Comparison of ENCODE assay signal across 22 cellular contexts in the genomic region with DNA sequence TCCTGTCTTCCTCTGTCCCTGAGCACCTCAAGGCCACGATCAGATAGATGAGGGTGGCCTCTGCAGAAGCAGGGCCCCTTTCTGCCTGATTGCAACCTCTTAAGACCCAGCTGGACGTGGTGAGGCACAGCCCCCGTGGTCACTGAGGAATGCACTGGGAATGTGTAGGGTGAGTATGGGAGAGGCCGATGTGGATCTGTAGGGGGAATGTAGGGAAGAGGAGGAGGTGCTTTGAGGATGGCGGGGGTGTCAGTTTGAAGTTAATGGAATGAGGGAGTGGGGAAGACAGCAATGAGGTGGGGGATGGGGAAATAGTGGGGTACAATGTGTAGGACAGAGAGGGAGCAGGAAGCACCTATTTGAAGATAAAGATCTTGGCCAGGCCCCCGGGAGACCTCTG. TPM values are rescaled to one million over a fixed set of nuclear protein-coding genes. Genes with fewer than 3 reads are reported as not detected.
DNase-seq lines count a peak whose midpoint lies in the region; ATAC-seq, FAIRE-seq and TF ChIP-seq lines count a peak whose summit lies in the region.
"Had no signal": no experiment of that assay in that cellular context is flagged by ENCODE, and none has a peak within 500 bp of the region (broad histone marks: within the 10 kb centered on the region; RNA-seq: fewer than 3 reads in every experiment).

No MANE protein-coding gene starts in this region.

- H3K9me3 ChIP-seq in HEK293 (ENCODE audit: control insufficient read depth, insufficient read depth, low read depth, low read length) = no peaks in the 10 kb centered on the region

- in situ Hi-C loops in G401 (cut with HindIII; ENCODE audit: low sequenced_read_pairs) = no loop called here

- H3K4me3 ChIP-seq in HEK293 (ENCODE audit: low read depth, low read length) (no peak overlapping the region), bronchial epithelial cell (ENCODE audit: low read depth, low read length) (no peak overlapping the region)

- no peaks in the 10 kb centered on the region for H3K4me1 ChIP-seq in HEK293 (ENCODE audit: control insufficient read depth, insufficient read depth, low read length)

- no peak overlapping the region for H3K27ac ChIP-seq in HEK293 (ENCODE audit: extremely low read depth, low read depth, low read length)

- peak; percentile 50 for FAIRE-seq in bronchial epithelial cell (lab: Jason Lieb, UNC)
- FAIRE-seq: GM12891, GM18507 had no signal

- H3K36me3 ChIP-seq in HEK293 (ENCODE audit: control insufficient read depth in 2 of 2, insufficient read depth in 1 of 2, low read length in 2 of 2) (no peaks in the 10 kb centered on the region), bronchial epithelial cell (ENCODE audit: control insufficient read depth, insufficient read depth, low read length) (no peaks in the 10 kb centered on the region)

- CTCF ChIA-PET in HEK293 (lab: Yijun Ruan, JAX) = interaction anchor here (0.5 kb wide), 1 partner anchor 25 kb away, joined by 3 read pairs; no protein-coding TSS in a partner anchor

- no peak for ATAC-seq in HG03095 (IDR thresholded peaks at IDR 0.05; ENCODE audit: unreplicated experiment)

- no peaks in the 10 kb centered on the region for H3K27me3 ChIP-seq in bronchial epithelial cell (ENCODE audit: control insufficient read depth, insufficient read depth, low read length)

- POLR2A ChIA-PET in HEK293 (lab: Yijun Ruan, JAX) = no interaction called here

- TF ChIP-seq CTCF in HEK293 (tag by site-specific recombination; IDR thresholded peaks at IDR 0.05) (no peak), bronchial epithelial cell (IDR thresholded peaks at IDR 0.05; ENCODE audit: insufficient read depth, low read length, severe bottlenecking) (no peak)

- no peak for DNase-seq in bronchial epithelial cell (ENCODE audit: low read depth)
- peak; percentile 67 for DNase-seq in islet precursor cell
- no peak for DNase-seq in NCI-H524 (lab: John Stamatoyannopoulos, UW)
- DNase-seq in hepatic stellate cell (ENCODE audit: low spot score) = no peak
- DNase-seq in G401 (ENCODE audit: low spot score) = no peak
- DNase-seq: C1 segment of cervical spinal cord; Calu3; CD4-positive, alpha-beta memory T cell; COR-L47; DMS53; DMS79 treated with DMSO at 0.1 percent for 48 hours; GDM1; GOT3; H7; HCEC 1CT had no signal

TF ChIP-seq in HEK293, 187 proteins besides CTCF, POLR2A, EP300 and RAD21:
- TF ChIP-seq ZFHX2 (tag by site-specific recombination; conservative IDR thresholded peaks at IDR 0.05) (0 out of 2 replicates have a peak, but pooled peaks have one; percentile 20), EGR2 (tag by site-specific recombination; IDR thresholded peaks at IDR 0.05; ENCODE audit: low read depth) (peak; percentile 18; the same call in 1 of the 2 replicates), ZNF645 (tag by site-specific recombination; IDR thresholded peaks at IDR 0.05) (no peak), ZNF175 (tag by site-specific recombination; IDR thresholded peaks at IDR 0.05) (no peak), ZNF785 (tag by site-specific recombination; IDR thresholded peaks at IDR 0.05) (no peak), ZNF341 (tag by site-specific recombination; IDR thresholded peaks at IDR 0.05; ENCODE audit: low read depth) (no peak)
- TF ChIP-seq, protein P1, sequence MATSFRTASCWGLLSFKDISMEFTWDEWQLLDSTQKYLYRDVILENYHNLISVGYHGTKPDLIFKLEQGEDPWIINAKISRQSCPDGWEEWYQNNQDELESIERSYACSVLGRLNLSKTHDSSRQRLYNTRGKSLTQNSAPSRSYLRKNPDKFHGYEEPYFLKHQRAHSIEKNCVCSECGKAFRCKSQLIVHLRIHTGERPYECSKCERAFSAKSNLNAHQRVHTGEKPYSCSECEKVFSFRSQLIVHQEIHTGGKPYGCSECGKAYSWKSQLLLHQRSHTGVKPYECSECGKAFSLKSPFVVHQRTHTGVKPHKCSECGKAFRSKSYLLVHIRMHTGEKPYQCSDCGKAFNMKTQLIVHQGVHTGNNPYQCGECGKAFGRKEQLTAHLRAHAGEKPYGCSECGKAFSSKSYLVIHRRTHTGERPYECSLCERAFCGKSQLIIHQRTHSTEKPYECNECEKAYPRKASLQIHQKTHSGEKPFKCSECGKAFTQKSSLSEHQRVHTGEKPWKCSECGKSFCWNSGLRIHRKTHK (tag by site-specific recombination; IDR thresholded peaks at IDR 0.05) = no peak

RNA-seq across cellular contexts. Expression of gene IQCF5, which starts 0.8 kb away (rescaled TPM):
- total RNA-seq in bronchial epithelial cell = 0.53 TPM in 1 of 2 replicates, not detected in the other
- total RNA-seq in G401 (2014; rRNA removed; shearing (Covaris generic)) = not detected in 2 replicates
- total RNA-seq: A172; A673; Calu3; CD4-positive, alpha-beta memory T cell; Daoy; H7 had no signal

RNA-seq across cellular contexts. Expression of gene IQCF2, which starts 14.8 kb away (rescaled TPM):
- total RNA-seq in bronchial epithelial cell = not detected in 2 replicates
- not detected in 2 replicates for total RNA-seq in G401 (2014; rRNA removed; shearing (Covaris generic))
- total RNA-seq: A172; A673; Calu3; CD4-positive, alpha-beta memory T cell; Daoy; H7 had no signal

RNA-seq across cellular contexts. Expression of gene IQCF1, which starts 27.0 kb away (rescaled TPM):
- total RNA-seq in bronchial epithelial cell = not detected in 2 replicates
- total RNA-seq in G401 (2014; rRNA removed; shearing (Covaris generic)) = not detected in 2 replicates
- total RNA-seq: A172; A673; Calu3; CD4-positive, alpha-beta memory T cell; Daoy; H7 had no signal
